Comparison of ENCODE assay signal across 8 cellular contexts in the genomic region with DNA sequence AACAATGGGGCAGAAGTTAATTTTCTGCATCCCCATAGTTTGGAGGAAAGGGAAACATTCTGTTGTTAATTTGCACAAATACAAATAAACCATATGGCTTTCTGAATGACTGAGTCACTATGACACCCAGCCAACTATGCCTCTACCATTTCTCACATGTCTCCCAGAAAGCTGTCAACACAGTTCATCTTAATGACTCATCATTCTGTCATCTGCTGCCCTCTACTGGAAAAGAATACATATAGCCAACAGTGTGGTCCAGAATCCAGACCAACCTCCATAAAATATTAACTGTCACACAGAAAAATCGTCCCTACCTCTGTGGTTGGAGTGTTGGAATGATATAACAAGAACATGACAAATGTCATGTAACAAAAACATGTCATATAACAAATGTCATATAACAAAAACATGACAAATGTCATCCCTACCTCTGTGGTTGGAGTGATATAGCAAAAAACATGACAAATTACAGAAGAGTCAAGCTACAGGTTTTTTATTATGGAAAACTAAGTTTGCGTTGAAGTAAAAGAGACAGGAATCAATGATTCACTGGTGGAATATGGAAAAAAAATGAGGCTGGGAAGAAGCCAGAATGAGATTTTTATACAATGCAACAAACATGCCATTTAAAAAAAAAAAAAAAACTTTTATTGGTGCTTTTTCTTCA. TPM values are rescaled to one million over a fixed set of nuclear protein-coding genes. Genes with fewer than 3 reads are reported as not detected.
A peak's percentile ranks its signal among the peaks of the same experiment; 100 is the strongest.
DNase-seq lines count a peak whose midpoint lies in the region; ATAC-seq and TF ChIP-seq lines count a peak whose summit lies in the region.

No MANE protein-coding gene starts in this region.

- H3K36me3 ChIP-seq in SJCRH30 (no peaks in the 10 kb centered on the region), endodermal cell (ENCODE audit: control insufficient read depth, insufficient read depth, low read length) (no peaks in the 10 kb centered on the region)

- no peaks in the 10 kb centered on the region for H3K27me3 ChIP-seq in SJCRH30
- H3K27me3 ChIP-seq in endodermal cell (ENCODE audit: control insufficient read depth, insufficient read depth, low read length, poor library complexity, severe bottlenecking) = no peaks in the 10 kb centered on the region

- no peaks in the 10 kb centered on the region for H3K9me3 ChIP-seq in SJCRH30 (replicated peaks)
- no peaks in the 10 kb centered on the region for H3K9me3 ChIP-seq in endodermal cell (ENCODE audit: control insufficient read depth, low read length)

- no peak overlapping the region for H3K9ac ChIP-seq in endodermal cell (ENCODE audit: extremely low read depth, low read length, poor library complexity, severe bottlenecking)

- H3K27ac ChIP-seq in SJCRH30 (no peak overlapping the region), endodermal cell (ENCODE audit: low read depth, low read length) (no peak overlapping the region)

- H3K4me3 ChIP-seq in SJCRH30 (no peak overlapping the region), endodermal cell (ENCODE audit: low read length) (no peak overlapping the region)

- 91% methylated on average over 1 of the region's 2 CpGs; no CpG with 5 or more reads in 1 of the 2 experiments for WGBS in endodermal cell (ENCODE audit: insufficient coverage in 1 of 2, insufficient read length in 1 of 2), 2 experiments

- no peaks in the 10 kb centered on the region for H3K4me1 Mint-ChIP-seq in endodermal cell

- DNase-seq in CMK (ENCODE audit: low read depth) (peak; percentile 26), NCI-H1092 treated with DMSO at 0.1 percent for 48 hours (lab: John Stamatoyannopoulos, UW) (peak; percentile 73), SJCRH30 (peak; percentile 25 to 81), endodermal cell (no peak), middle frontal gyrus (ENCODE audit: extremely low spot score, low spot score) (peak; percentile 66), activated gamma-delta T cell treated with Interleukin-2 at 50 U/mL for 16 hours (no peak)

- H3K4me1 ChIP-seq in SJCRH30 (peaks cover 7% of the 10 kb centered on the region; the same call in 1 of the 2 replicates), endodermal cell (ENCODE audit: control insufficient read depth, insufficient read depth, low read length) (no peaks in the 10 kb centered on the region)

- no peaks in the 10 kb centered on the region for H3K9me3 Mint-ChIP-seq in endodermal cell

- peak; percentile 86 for TF ChIP-seq CTCF in endodermal cell (conservative IDR thresholded peaks at IDR 0.05)

- no peak overlapping the region for H3K4me3 Mint-ChIP-seq in endodermal cell

- H3K27me3 Mint-ChIP-seq in endodermal cell (ENCODE audit: insufficient read depth) = no peaks in the 10 kb centered on the region

- ATAC-seq in GM18519 (IDR thresholded peaks at IDR 0.05; ENCODE audit: low FRiP score, unreplicated experiment) = peak; percentile 98
- peak; percentile 99 for ATAC-seq in HG02884 (IDR thresholded peaks at IDR 0.05; ENCODE audit: unreplicated experiment)

- H3K27ac Mint-ChIP-seq in endodermal cell = no peak overlapping the region

- no peaks in the 10 kb centered on the region for H3K36me3 Mint-ChIP-seq in endodermal cell (ENCODE audit: low read depth)

RNA-seq across cellular contexts. Expression of a gene that starts 47.7 kb away (rescaled TPM):
- total RNA-seq in SJCRH30 (2014; rRNA removed; shearing (Covaris generic)) = 32.6 and 33.5 TPM in 2 replicates
- total RNA-seq in endodermal cell = 10 to 100 TPM; 22.2 to 30.6 TPM
- polyA plus RNA-seq in endodermal cell (2013, experiment 1 of 2) = 32.5 TPM
- 27.9 TPM for polyA plus RNA-seq in endodermal cell (2013, experiment 2 of 2)

Comparison
In these comparisons a context has a peak if more than half of its experiments do, and no peak if none do; other contexts are left out.
1. DNase-seq: peak in CMK (single experiment), NCI-H1092 treated with DMSO at 0.1 percent for 48 hours (single experiment), SJCRH30 (2 of 2) and middle frontal gyrus (single experiment); none in endodermal cell (single experiment) and activated gamma-delta T cell treated with Interleukin-2 at 50 U/mL for 16 hours (single experiment).